In genomic region chr4:65508169-65508568, GRCh38 we compare ENCODE assay signal across 16 cellular contexts.
DNase-seq lines count a peak whose midpoint lies in the region; ATAC-seq, FAIRE-seq and TF ChIP-seq lines count a peak whose summit lies in the region.
"Had no signal": no experiment of that assay in that cellular context is flagged by ENCODE, and none has a peak within 500 bp of the region (broad histone marks: within the 10 kb centered on the region; RNA-seq: fewer than 3 reads in every experiment).

No MANE protein-coding gene starts in this region.

- H3K27ac Mint-ChIP-seq in T-cell: no peak overlapping the region
- H3K27ac Mint-ChIP-seq: activated CD8-positive, alpha-beta T cell treated with anti-CD3 and anti-CD28 coated beads, Interleukin-2, amount 10 ng/mL, durations not matched to agents 7 days and 5 days had no signal

- H3K36me3 Mint-ChIP-seq in T-cell: no peaks in the 10 kb centered on the region

- H3K4me3 ChIP-seq in fibroblast of the aortic adventitia (ENCODE audit: low read depth, low read length): no peak overlapping the region
- H3K4me3 ChIP-seq: esophagus muscularis mucosa, upper lobe of right lung had no signal

- no peak for ATAC-seq in T-cell (replicated peaks in 1 of 4)
- ATAC-seq: activated CD8-positive, alpha-beta T cell treated with anti-CD3 and anti-CD28 coated beads, Interleukin-2, amount 10 ng/mL, durations not matched to agents 7 days and 5 days; upper lobe of right lung had no signal

- DNase-seq in A172 (ENCODE audit: low spot score) (peak; percentile 80), H54 (ENCODE audit: insufficient read length, low spot score) (peak; percentile 1), SW480 (ENCODE audit: low spot score) (peak; percentile 54), fibroblast of the aortic adventitia (ENCODE audit: low read depth) (peak; percentile 68), activated gamma-delta T cell (lab: John Stamatoyannopoulos, UW) (no peak), T-cell (no peak), COR-L47 (lab: John Stamatoyannopoulos, UW) (no peak)
- no peak for DNase-seq in activated naive CD4-positive, alpha-beta T cell treated with Interleukin-2 at 50 U/mL for 16 hours
- DNase-seq: activated CD8-positive, alpha-beta T cell treated with anti-CD3 and anti-CD28 coated beads, Interleukin-2, amount 10 ng/mL, durations not matched to agents 7 days and 5 days; activated gamma-delta T cell treated with Interleukin-2 at 50 U/mL for 16 hours; cerebellar nuclear complex; NCI-H1092 treated with DMSO at 0.1 percent for 48 hours; Right ventricle myocardium superior; upper lobe of right lung had no signal

- no peaks in the 10 kb centered on the region for H3K27me3 Mint-ChIP-seq in T-cell

- FAIRE-seq in H54 (lab: Jason Lieb, UNC): peak; percentile 81
- FAIRE-seq: TTC549 had no signal

- H3K9me3 Mint-ChIP-seq in T-cell: peaks cover 3 to 12% (median 7%) of the 10 kb centered on the region in 3 donors

- POLR2A ChIA-PET in T-cell (lab: Charles Lee): interaction anchor here in 1 of 2 donors (0.6 kb wide), 1 partner anchor 55 kb away, joined by 4 read pairs; no protein-coding TSS in a partner anchor

- H3K4me1 Mint-ChIP-seq in T-cell: no peaks in the 10 kb centered on the region

- TF ChIP-seq CTCF in fibroblast of the aortic adventitia (IDR thresholded peaks at IDR 0.05; ENCODE audit: insufficient read depth, low read length): no peak

- H3K4me3 Mint-ChIP-seq in T-cell: no peak overlapping the region
- H3K4me3 Mint-ChIP-seq: activated CD8-positive, alpha-beta T cell treated with anti-CD3 and anti-CD28 coated beads, Interleukin-2, amount 10 ng/mL, durations not matched to agents 7 days and 5 days had no signal

- TF ChIP-seq POLR2A in H54 (IDR thresholded peaks at IDR 0.05; ENCODE audit: low read depth, low read length): no peak

- CTCF ChIA-PET in T-cell (lab: Charles Lee): no interaction called here

Comparison
In these comparisons a context has a peak if more than half of its experiments do, and no peak if none do; other contexts are left out.
1. DNase-seq: peak in A172 (single experiment), H54 (single experiment), SW480 (single experiment) and fibroblast of the aortic adventitia (single experiment); none in activated gamma-delta T cell (single experiment), T-cell (0 of 34), activated naive CD4-positive, alpha-beta T cell treated with Interleukin-2 at 50 U/mL for 16 hours (single experiment) and COR-L47 (single experiment).